Comparison of ENCODE assay signal across 26 cellular contexts in genomic region chr9:93917121-93917853, GRCh38. TPM values are rescaled to one million over a fixed set of nuclear protein-coding genes. Genes with fewer than 3 reads are reported as not detected.
"Had no signal": no experiment of that assay in that cellular context is flagged by ENCODE, and none has a peak within 500 bp of the region (broad histone marks: within the 10 kb centered on the region; RNA-seq: fewer than 3 reads in every experiment).

No MANE protein-coding gene starts in this region.

- H3K9me3 ChIP-seq: colonic mucosa, heart right ventricle, sigmoid colon, testis, tibial nerve had no signal

- H3K27me3 Mint-ChIP-seq: stimulated activated naive CD8-positive, alpha-beta T cell treated with anti-CD3 and anti-CD28 coated beads, Interleukin-15, amount 100 ng/mL, for 72 hours had no signal

- H3K36me3 Mint-ChIP-seq: naive thymus-derived CD8-positive, alpha-beta T cell; stimulated activated naive B cell treated with anti-CD40 and anti-IgM and Interleukin-4, amounts not matched to agents 10 μg/mL and 1 μg/mL and 100 μg/mL, for 72 hours had no signal

- H3K4me1 ChIP-seq: colonic mucosa, heart right ventricle, sigmoid colon, testis, tibial nerve had no signal

- H3K4me3 ChIP-seq: colonic mucosa, heart right ventricle, sigmoid colon, skin epidermis, testis, tibial nerve had no signal

- ATAC-seq: heart right ventricle; naive thymus-derived CD8-positive, alpha-beta T cell; stimulated activated naive B cell treated with anti-CD40 and anti-IgM and Interleukin-4, amounts not matched to agents 10 μg/mL and 1 μg/mL and 100 μg/mL, for 72 hours; stimulated activated naive CD8-positive, alpha-beta T cell treated with anti-CD3 and anti-CD28 coated beads, Interleukin-15, amount 100 ng/mL, for 72 hours had no signal

- H3K4me3 Mint-ChIP-seq: endodermal cell; naive thymus-derived CD8-positive, alpha-beta T cell; neural crest cell; stimulated activated naive B cell treated with anti-CD40 and anti-IgM and Interleukin-4, amounts not matched to agents 10 μg/mL and 1 μg/mL and 100 μg/mL, for 72 hours; stimulated activated naive CD8-positive, alpha-beta T cell treated with anti-CD3 and anti-CD28 coated beads, Interleukin-15, amount 100 ng/mL, for 72 hours had no signal

- H3K27me3 ChIP-seq: colonic mucosa, testis had no signal

- FAIRE-seq: islet of Langerhans had no signal

- H3K27ac Mint-ChIP-seq: endodermal cell; stimulated activated naive B cell treated with anti-CD40 and anti-IgM and Interleukin-4, amounts not matched to agents 10 μg/mL and 1 μg/mL and 100 μg/mL, for 72 hours; stimulated activated naive CD8-positive, alpha-beta T cell treated with anti-CD3 and anti-CD28 coated beads, Interleukin-15, amount 100 ng/mL, for 72 hours had no signal

- H3K27ac ChIP-seq: colonic mucosa, heart right ventricle, sigmoid colon, skin epidermis, testis, tibial nerve had no signal

- H3K9me3 Mint-ChIP-seq: endodermal cell; naive thymus-derived CD8-positive, alpha-beta T cell; neural crest cell; stimulated activated naive B cell treated with anti-CD40 and anti-IgM and Interleukin-4, amounts not matched to agents 10 μg/mL and 1 μg/mL and 100 μg/mL, for 72 hours; stimulated activated naive CD8-positive, alpha-beta T cell treated with anti-CD3 and anti-CD28 coated beads, Interleukin-15, amount 100 ng/mL, for 72 hours had no signal

- DNase-seq: colonic mucosa; dermis blood vessel endothelial cell; endodermal cell; foreskin melanocyte; heart right ventricle; hypothalamus; kidney glomerular epithelial cell; mesendoderm; naive thymus-derived CD8-positive, alpha-beta T cell; sigmoid colon; stimulated activated CD4-positive, alpha-beta T cell treated with anti-CD3 and anti-CD28 coated beads, Interleukin-2, amount 100 ng/mL, for 24 hours; stimulated activated CD4-positive, alpha-beta T cell treated with anti-CD3 and anti-CD28 coated beads, Interleukin-4, amount 100 ng/mL, for 4 hours; stimulated activated naive B cell treated with anti-CD40 and anti-IgM and Interleukin-4, amounts not matched to agents 10 μg/mL and 1 μg/mL and 100 μg/mL, for 72 hours; stimulated activated naive CD8-positive, alpha-beta T cell treated with anti-CD3 and anti-CD28 coated beads, Interleukin-15, amount 100 ng/mL, for 72 hours; testis had no signal

- H3K4me1 Mint-ChIP-seq: endodermal cell; neural crest cell; stimulated activated naive B cell treated with anti-CD40 and anti-IgM and Interleukin-4, amounts not matched to agents 10 μg/mL and 1 μg/mL and 100 μg/mL, for 72 hours; stimulated activated naive CD8-positive, alpha-beta T cell treated with anti-CD3 and anti-CD28 coated beads, Interleukin-15, amount 100 ng/mL, for 72 hours had no signal

- H3K36me3 ChIP-seq: colonic mucosa, heart right ventricle, sigmoid colon, tibial nerve had no signal

RNA-seq across cellular contexts. Expression of gene BARX1, which starts 37.9 kb away (rescaled TPM):
- total RNA-seq: cerebellum; colonic mucosa; dermis blood vessel endothelial cell; glomerular endothelial cell; liver; lung microvascular endothelial cell; naive thymus-derived CD8-positive, alpha-beta T cell; pulmonary artery endothelial cell; sigmoid colon; subcutaneous adipose tissue; tibial nerve; ureter had no signal
- polyA plus RNA-seq: liver; naive thymus-derived CD8-positive, alpha-beta T cell had no signal
